In the genomic region with DNA sequence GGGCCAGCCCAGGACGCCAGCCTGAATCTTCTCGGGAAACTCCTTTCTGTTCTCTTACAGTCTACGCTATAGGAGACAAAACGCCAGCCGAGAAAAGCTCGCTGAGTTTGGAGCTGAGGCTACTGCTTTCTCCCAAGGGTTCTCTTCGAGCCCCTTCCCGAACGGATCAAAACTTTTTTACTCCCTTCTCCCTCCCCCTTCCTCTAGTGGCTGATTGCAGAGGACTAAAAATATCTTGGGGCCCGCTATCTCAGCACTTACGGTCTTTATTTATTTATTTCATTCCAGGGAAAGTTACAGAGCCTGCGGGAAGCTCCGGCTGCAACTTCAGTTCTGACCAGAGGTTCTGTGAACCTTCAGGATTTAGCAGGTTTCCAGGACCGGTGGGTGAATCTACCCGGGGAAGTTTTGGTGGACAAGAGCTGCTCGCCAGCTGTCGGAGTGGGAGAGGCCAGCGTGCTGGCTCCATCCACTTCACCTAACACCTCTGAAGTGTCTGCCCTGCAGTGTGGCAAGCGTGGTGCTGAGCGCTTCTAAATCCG, we compare ENCODE assay signal across 8 cellular contexts. TPM values are rescaled to one million over a fixed set of nuclear protein-coding genes. Genes with fewer than 3 reads are reported as not detected.
DNase-seq lines count a peak whose midpoint lies in the region; ATAC-seq and TF ChIP-seq lines count a peak whose summit lies in the region.

No MANE protein-coding gene starts in this region.

- peak; percentile 73 for DNase-seq in HFFc6
- peak; percentile 47 for DNase-seq in astrocyte of the cerebellum (ENCODE audit: low read depth)
- peak; percentile 38 for DNase-seq in iPS-NIHi11 (ENCODE audit: low spot score)
- no peak for DNase-seq in ureter (ENCODE audit: low spot score)
- no peak for DNase-seq in activated T-cell treated with anti-CD3 and anti-CD28 coated beads, Interleukin-2, amount 50 U/mL, for 24 hours
- no peak for DNase-seq in naive thymus-derived CD8-positive, alpha-beta T cell
- DNase-seq in stimulated activated CD4-positive, alpha-beta T cell treated with anti-CD3 and anti-CD28 coated beads, Interleukin-2, amount 100 ng/mL, for 48 hours, result no peak

- H3K4me3 ChIP-seq in astrocyte of the cerebellum (ENCODE audit: low read depth, low read length), result peak overlapping the region; percentile 81
- H3K4me3 ChIP-seq in skin epidermis, result peak overlapping the region; percentile 37 to 61 (median 45)

- H3K9me3 Mint-ChIP-seq in HFFc6, result no peaks in the 10 kb centered on the region
- H3K9me3 Mint-ChIP-seq in activated T-cell treated with anti-CD3 and anti-CD28 coated beads, Interleukin-2, amount 50 U/mL, for 24 hours, result no peaks in the 10 kb centered on the region
- H3K9me3 Mint-ChIP-seq in naive thymus-derived CD8-positive, alpha-beta T cell, result peaks cover 0 to 2% (median 0%) of the 10 kb centered on the region in 9 donors

- TF ChIP-seq CTCF in HFFc6 (IDR thresholded peaks at IDR 0.05), result no peak
- TF ChIP-seq CTCF in astrocyte of the cerebellum (IDR thresholded peaks at IDR 0.05; ENCODE audit: low read depth, low read length, missing control alignments), result no peak

- ATAC-seq in naive thymus-derived CD8-positive, alpha-beta T cell, result no peak

- in situ Hi-C loops in astrocyte of the cerebellum (cut with HindIII; ENCODE audit: low sequenced_read_pairs), result no loop called here

- 0 out of 2 replicates have a peak, but pooled peaks cover under 1% of the 10 kb centered on the region for H3K36me3 Mint-ChIP-seq in HFFc6 (ENCODE audit: low read depth)
- H3K36me3 Mint-ChIP-seq in activated T-cell treated with anti-CD3 and anti-CD28 coated beads, Interleukin-2, amount 50 U/mL, for 24 hours (ENCODE audit: low read depth), result no peaks in the 10 kb centered on the region
- no peaks in the 10 kb centered on the region for H3K36me3 Mint-ChIP-seq in naive thymus-derived CD8-positive, alpha-beta T cell

- H3K4me1 Mint-ChIP-seq in HFFc6 (ENCODE audit: low read depth), result peaks cover 60% of the 10 kb centered on the region
- no peaks in the 10 kb centered on the region for H3K4me1 Mint-ChIP-seq in activated T-cell treated with anti-CD3 and anti-CD28 coated beads, Interleukin-2, amount 50 U/mL, for 24 hours (ENCODE audit: low read depth)
- H3K4me1 Mint-ChIP-seq in naive thymus-derived CD8-positive, alpha-beta T cell, result no peaks in the 10 kb centered on the region

- H3K27ac Mint-ChIP-seq in HFFc6, result peak overlapping the region; percentile 83
- H3K27ac Mint-ChIP-seq in activated T-cell treated with anti-CD3 and anti-CD28 coated beads, Interleukin-2, amount 50 U/mL, for 24 hours, result no peak overlapping the region
- H3K27ac Mint-ChIP-seq in naive thymus-derived CD8-positive, alpha-beta T cell, result no peak overlapping the region

- H3K27ac ChIP-seq in skin epidermis, result peak overlapping the region in 20 of 21 experiments; percentile 50 to 86 (median 74)

- H3K27me3 Mint-ChIP-seq in HFFc6 (ENCODE audit: insufficient read depth), result no peaks in the 10 kb centered on the region; the same call in 1 of the 2 replicates
- peaks cover 22% of the 10 kb centered on the region for H3K27me3 Mint-ChIP-seq in activated T-cell treated with anti-CD3 and anti-CD28 coated beads, Interleukin-2, amount 50 U/mL, for 24 hours
- H3K27me3 Mint-ChIP-seq in naive thymus-derived CD8-positive, alpha-beta T cell, result peaks cover 15 to 40% (median 20%) of the 10 kb centered on the region in 5 donors

- POLR2A ChIA-PET in naive thymus-derived CD8-positive, alpha-beta T cell (lab: Charles Lee), result no interaction called here

- peak overlapping the region; percentile 97 for H3K4me3 Mint-ChIP-seq in HFFc6
- H3K4me3 Mint-ChIP-seq in activated T-cell treated with anti-CD3 and anti-CD28 coated beads, Interleukin-2, amount 50 U/mL, for 24 hours, result no peak overlapping the region
- H3K4me3 Mint-ChIP-seq in naive thymus-derived CD8-positive, alpha-beta T cell, result no peak overlapping the region

RNA-seq across cellular contexts. Expression of a gene that starts 0.5 kb away (rescaled TPM):
- total RNA-seq in HFFc6 (2021; fragmentation: NEBNext Ultra II Directional; extraction: Animal tissue kit (Norgen Biotek cat#: 25700)), result 10 to 100 TPM; 15.1 to 18.5 (median 16.7) TPM
- total RNA-seq in ureter, result 38.3 TPM
- not detected for total RNA-seq in naive thymus-derived CD8-positive, alpha-beta T cell
- not detected for polyA plus RNA-seq in naive thymus-derived CD8-positive, alpha-beta T cell

Comparison
In these comparisons a context has a peak if more than half of its experiments do, and no peak if none do; other contexts are left out.
1. DNase-seq: peak in HFFc6 (single experiment), astrocyte of the cerebellum (single experiment) and iPS-NIHi11 (single experiment); none in ureter (single experiment), activated T-cell treated with anti-CD3 and anti-CD28 coated beads, Interleukin-2, amount 50 U/mL, for 24 hours (single experiment), naive thymus-derived CD8-positive, alpha-beta T cell (0 of 10) and stimulated activated CD4-positive, alpha-beta T cell treated with anti-CD3 and anti-CD28 coated beads, Interleukin-2, amount 100 ng/mL, for 48 hours (0 of 2).
2. RNA of a gene that starts 0.5 kb away (total RNA-seq): 38.3 TPM in ureter (single experiment) and 15.1 to 18.5 TPM in HFFc6; not detected in naive thymus-derived CD8-positive, alpha-beta T cell; every median in the first group is over 10 times any median in the second.